8 cellular contexts compared by ENCODE assay signal in the genomic region with DNA sequence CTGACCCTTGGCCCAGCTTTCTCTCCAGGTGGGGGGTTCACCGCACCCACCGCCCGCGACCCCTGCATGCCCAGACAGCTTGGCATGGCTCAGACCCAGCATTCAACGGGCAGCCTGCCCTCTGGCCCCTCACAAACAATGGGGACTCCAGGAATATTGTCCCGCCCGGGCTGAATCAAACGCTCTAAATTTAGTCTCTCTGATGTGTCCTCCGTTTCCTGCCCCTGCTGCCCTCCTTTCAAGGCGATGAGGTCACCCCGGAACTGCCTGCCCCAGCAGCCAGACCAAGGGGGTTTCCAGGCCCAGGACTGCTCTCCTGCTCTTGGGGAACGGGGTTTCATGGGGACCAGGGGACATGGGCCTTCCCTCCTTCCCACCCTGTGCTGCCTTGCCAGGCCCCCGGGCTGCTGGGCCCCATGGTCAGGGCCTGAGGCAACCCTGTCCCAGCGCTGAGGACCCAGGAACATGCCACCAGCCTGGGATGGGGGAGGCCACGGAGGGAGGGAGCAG. TPM values are rescaled to one million over a fixed set of nuclear protein-coding genes. Genes with fewer than 3 reads are reported as not detected.
DNase-seq lines count a peak whose midpoint lies in the region; ATAC-seq and TF ChIP-seq lines count a peak whose summit lies in the region.

No MANE protein-coding gene starts in this region.

- H3K4me1 Mint-ChIP-seq in stimulated activated memory B cell treated with anti-CD40 and anti-IgM and Interleukin-4, amounts not matched to agents 10 μg/mL and 1 μg/mL and 100 μg/mL, for 72 hours: peaks cover 22% of the 10 kb centered on the region

- no peaks in the 10 kb centered on the region for H3K36me3 Mint-ChIP-seq in stimulated activated memory B cell treated with anti-CD40 and anti-IgM and Interleukin-4, amounts not matched to agents 10 μg/mL and 1 μg/mL and 100 μg/mL, for 72 hours

- H3K9me2 ChIP-seq in HCT116 (ENCODE audit: insufficient read depth): no peaks in the 10 kb centered on the region

- H3K27ac ChIP-seq in HCT116 (ENCODE audit: low read depth, low read length) (peak overlapping the region; percentile 45; the same call in 1 of the 2 replicates), gastroesophageal sphincter (peak overlapping the region in 3 of 4 donors; percentile 30 to 78 (median 60))

- DNase-seq in AG20443 (ENCODE audit: low spot score) (peak; percentile 84), HCT116 (ENCODE audit: low read depth, low spot score) (no peak), NCI-H146 (lab: John Stamatoyannopoulos, UW) (no peak), SKM-1 treated with dmso at 0.1 percent for 144 hours (lab: John Stamatoyannopoulos, UW; ENCODE audit: unreplicated experiment) (no peak)
- DNase-seq in activated CD8-positive, alpha-beta memory T cell treated with anti-CD3 and anti-CD28 coated beads, Interleukin-2, amount 50 U/mL, for 48 hours: peak; percentile 66

- TF ChIP-seq POLR2A in HCT116 (IDR thresholded peaks at IDR 0.05; ENCODE audit: borderline replicate concordance, extremely low read depth, insufficient read depth, insufficient read length): no peak
- TF ChIP-seq POLR2A in gastroesophageal sphincter (IDR thresholded peaks at IDR 0.05): no peak

- POLR2A ChIA-PET in HCT116 (lab: Charles Lee): interaction anchor here (1.1 to 2.0 kb wide), 2 partner anchors 10 to 14 kb away, joined by 8 to 11 read pairs; a partner anchor contains a TSS

- no peaks in the 10 kb centered on the region for H3K27me3 ChIP-seq in HCT116 (ENCODE audit: insufficient read depth, low read length)
- no peaks in the 10 kb centered on the region for H3K27me3 ChIP-seq in gastroesophageal sphincter

- no CpG with 5 or more reads among the region's 15 CpGs for WGBS in gastroesophageal sphincter (ENCODE audit: low coverage in 1 of 2), 2 donors

- BruUV-seq in HCT116 (replicated peaks; lab: Mats Ljungman, UMichigan): no TSS peak

- TF ChIP-seq CTCF in HCT116 (IDR thresholded peaks at IDR 0.05 in 2 of 3, conservative IDR thresholded peaks at IDR 0.05 in 1 of 3; ENCODE audit: borderline replicate concordance in 1 of 3, insufficient read depth in 1 of 3, low read depth in 2 of 3, low read length in 2 of 3) (no peak), gastroesophageal sphincter (IDR thresholded peaks at IDR 0.05) (no peak)

- H3K9me3 ChIP-seq in HCT116 (ENCODE audit: control insufficient read depth in 1 of 2, insufficient read depth in 1 of 2, low read depth in 1 of 2, low read length in 2 of 2) (no peaks in the 10 kb centered on the region), gastroesophageal sphincter (no peaks in the 10 kb centered on the region)

- no peaks in the 10 kb centered on the region for H3K79me2 ChIP-seq in HCT116 (ENCODE audit: insufficient read depth, low read length)

- TF ChIP-seq EP300 in gastroesophageal sphincter (IDR thresholded peaks at IDR 0.05): no peak

- no peak overlapping the region for H2AFZ ChIP-seq in HCT116 (ENCODE audit: low read depth, low read length, poor library complexity, severe bottlenecking)

- intact Hi-C loops in HCT116 (cut with micrococcal nuclease): no loop called here

- H3K4me3 ChIP-seq in HCT116 (replicated peaks in 1 of 2; ENCODE audit: low read depth in 1 of 2, low read length in 2 of 2) (peak overlapping the region in 1 of 2 experiments; percentile 16; a peak in 2 of 4 replicates), gastroesophageal sphincter (no peak overlapping the region)

- no peaks in the 10 kb centered on the region for H4K20me1 ChIP-seq in HCT116 (ENCODE audit: insufficient read depth)

- H3K4me3 Mint-ChIP-seq in stimulated activated memory B cell treated with anti-CD40 and anti-IgM and Interleukin-4, amounts not matched to agents 10 μg/mL and 1 μg/mL and 100 μg/mL, for 72 hours: peak overlapping the region; percentile 11

- peak overlapping the region; percentile 93 for H3K4me2 ChIP-seq in HCT116 (ENCODE audit: low read length)

- RAD21 ChIA-PET in HCT116 (lab: Charles Lee; ENCODE audit: low non-redundant PET in 1 of 2, low total read pairs in 2 of 2, uncharacterized antibody in 2 of 2, unreplicated experiment in 2 of 2): interaction anchor here in 1 of 2 experiments (1.5 kb wide), 1 partner anchor 47 kb away, joined by 3 read pairs; no protein-coding TSS in a partner anchor

- peak overlapping the region; percentile 78 for H3K27ac Mint-ChIP-seq in stimulated activated memory B cell treated with anti-CD40 and anti-IgM and Interleukin-4, amounts not matched to agents 10 μg/mL and 1 μg/mL and 100 μg/mL, for 72 hours

- H3K9ac ChIP-seq in HCT116 (ENCODE audit: low read length): peak overlapping the region; percentile 66

- ATAC-seq in HCT116: peak; percentile 34
- peak; percentile 22 for ATAC-seq in gastroesophageal sphincter
- ATAC-seq in stimulated activated memory B cell treated with anti-CD40 and anti-IgM and Interleukin-4, amounts not matched to agents 10 μg/mL and 1 μg/mL and 100 μg/mL, for 72 hours: peak; percentile 72
- no peak for ATAC-seq in GM21528 (IDR thresholded peaks at IDR 0.05; ENCODE audit: low FRiP score, unreplicated experiment)

- H3K36me3 ChIP-seq in HCT116 (ENCODE audit: control insufficient read depth in 1 of 2, insufficient read depth in 2 of 2, low read length in 2 of 2) (no peaks in the 10 kb centered on the region), gastroesophageal sphincter (no peaks in the 10 kb centered on the region)

- peaks cover 63% of the 10 kb centered on the region for H3K27me3 Mint-ChIP-seq in stimulated activated memory B cell treated with anti-CD40 and anti-IgM and Interleukin-4, amounts not matched to agents 10 μg/mL and 1 μg/mL and 100 μg/mL, for 72 hours

- H3K9me3 Mint-ChIP-seq in stimulated activated memory B cell treated with anti-CD40 and anti-IgM and Interleukin-4, amounts not matched to agents 10 μg/mL and 1 μg/mL and 100 μg/mL, for 72 hours: no peaks in the 10 kb centered on the region

- TF ChIP-seq RAD21 in HCT116 (IDR thresholded peaks at IDR 0.05; ENCODE audit: low read depth): no peak

- H3K4me1 ChIP-seq in HCT116 (ENCODE audit: control insufficient read depth in 1 of 2, insufficient read depth in 2 of 2, low read length in 2 of 2) (peaks cover 35 to 55% of the 10 kb centered on the region in 2 experiments), gastroesophageal sphincter (peaks cover 0 to 45% (median 26%) of the 10 kb centered on the region in 3 donors)

- CTCF ChIA-PET in HCT116 (lab: Charles Lee): interaction anchor here (1.4 to 1.7 kb wide), 2 partner anchors 39 to 56 kb away, joined by 5 read pairs; no protein-coding TSS in a partner anchor

TF ChIP-seq in HCT116, 20 proteins besides CTCF, POLR2A, EP300 and RAD21 (continues in another document):
- TF ChIP-seq EZH2 (IDR thresholded peaks at IDR 0.05) (no peak), ZFX (IDR thresholded peaks at IDR 0.05) (peak; percentile 43; the same call in 1 of the 2 replicates), SIN3A (IDR thresholded peaks at IDR 0.05; ENCODE audit: low read depth) (no peak), POLR2AphosphoS5 (IDR thresholded peaks at IDR 0.05; ENCODE audit: low read depth, low read length) (peak; percentile 46; the same call in 1 of the 2 replicates), SRF (IDR thresholded peaks at IDR 0.05; ENCODE audit: low read depth) (no peak), CBX3 (IDR thresholded peaks at IDR 0.05; ENCODE audit: low read depth) (no peak), FOSL1 (IDR thresholded peaks at IDR 0.05; ENCODE audit: low read depth) (no peak), ZNF274 (IDR thresholded peaks at IDR 0.05; ENCODE audit: low read depth, low read length) (no peak), EZH2phosphoT487 (IDR thresholded peaks at IDR 0.05; ENCODE audit: borderline replicate concordance) (no peak), SP1 (IDR thresholded peaks at IDR 0.05; ENCODE audit: low read depth) (peak; percentile 82), YY1 (IDR thresholded peaks at IDR 0.05; ENCODE audit: extremely low read depth, insufficient replicate concordance, low read depth, low read length) (peak; percentile 4), CEBPB (IDR thresholded peaks at IDR 0.05; ENCODE audit: low read depth) (no peak), TCF7L2 (IDR thresholded peaks at IDR 0.05; ENCODE audit: borderline replicate concordance, extremely low read depth, insufficient read depth, insufficient read length) (peak; percentile 95), ELF1 (IDR thresholded peaks at IDR 0.05; ENCODE audit: borderline replicate concordance, low read depth) (no peak), EGR1 (IDR thresholded peaks at IDR 0.05; ENCODE audit: low read depth) (no peak)
- TF ChIP-seq, protein P1, sequence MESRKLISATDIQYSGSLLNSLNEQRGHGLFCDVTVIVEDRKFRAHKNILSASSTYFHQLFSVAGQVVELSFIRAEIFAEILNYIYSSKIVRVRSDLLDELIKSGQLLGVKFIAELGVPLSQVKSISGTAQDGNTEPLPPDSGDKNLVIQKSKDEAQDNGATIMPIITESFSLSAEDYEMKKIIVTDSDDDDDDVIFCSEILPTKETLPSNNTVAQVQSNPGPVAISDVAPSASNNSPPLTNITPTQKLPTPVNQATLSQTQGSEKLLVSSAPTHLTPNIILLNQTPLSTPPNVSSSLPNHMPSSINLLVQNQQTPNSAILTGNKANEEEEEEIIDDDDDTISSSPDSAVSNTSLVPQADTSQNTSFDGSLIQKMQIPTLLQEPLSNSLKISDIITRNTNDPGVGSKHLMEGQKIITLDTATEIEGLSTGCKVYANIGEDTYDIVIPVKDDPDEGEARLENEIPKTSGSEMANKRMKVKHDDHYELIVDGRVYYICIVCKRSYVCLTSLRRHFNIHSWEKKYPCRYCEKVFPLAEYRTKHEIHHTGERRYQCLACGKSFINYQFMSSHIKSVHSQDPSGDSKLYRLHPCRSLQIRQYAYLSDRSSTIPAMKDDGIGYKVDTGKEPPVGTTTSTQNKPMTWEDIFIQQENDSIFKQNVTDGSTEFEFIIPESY (IDR thresholded peaks at IDR 0.05; ENCODE audit: extremely low read depth, insufficient replicate concordance, low read length): no peak
- TF ChIP-seq, protein P2, sequence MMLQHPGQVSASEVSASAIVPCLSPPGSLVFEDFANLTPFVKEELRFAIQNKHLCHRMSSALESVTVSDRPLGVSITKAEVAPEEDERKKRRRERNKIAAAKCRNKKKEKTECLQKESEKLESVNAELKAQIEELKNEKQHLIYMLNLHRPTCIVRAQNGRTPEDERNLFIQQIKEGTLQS (IDR thresholded peaks at IDR 0.05): no peak
- TF ChIP-seq, protein P3, sequence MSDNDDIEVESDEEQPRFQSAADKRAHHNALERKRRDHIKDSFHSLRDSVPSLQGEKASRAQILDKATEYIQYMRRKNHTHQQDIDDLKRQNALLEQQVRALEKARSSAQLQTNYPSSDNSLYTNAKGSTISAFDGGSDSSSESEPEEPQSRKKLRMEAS (IDR thresholded peaks at IDR 0.05): no peak

RNA-seq across cellular contexts. Expression of a gene that starts 10.1 kb away (rescaled TPM):
- total RNA-seq in HCT116 (2021; ENCODE audit: unreplicated experiment) (13.1 TPM), gastroesophageal sphincter (10 to 100 TPM in 3 of 4 donors, 1 to 10 TPM in 1; 7.1 to 27.9 (median 15.1) TPM)
- 15.7 and 16.0 TPM in 2 replicates for polyA plus RNA-seq in HCT116 (2012)

Comparison
In these comparisons a context has a peak if more than half of its experiments do, and no peak if none do; other contexts are left out.
1. DNase-seq: peak in AG20443 (single experiment) and activated CD8-positive, alpha-beta memory T cell treated with anti-CD3 and anti-CD28 coated beads, Interleukin-2, amount 50 U/mL, for 48 hours (single experiment); none in HCT116 (single experiment), NCI-H146 (single experiment) and SKM-1 treated with dmso at 0.1 percent for 144 hours (single experiment).